Comparison of ENCODE assay signal across 1 cellular context in genomic region chr6:33391278-33392167, GRCh38.
A peak's percentile ranks its signal among the peaks of the same experiment; 100 is the strongest.
TF ChIP-seq lines count a peak whose summit lies in the region.

A gene with protein sequence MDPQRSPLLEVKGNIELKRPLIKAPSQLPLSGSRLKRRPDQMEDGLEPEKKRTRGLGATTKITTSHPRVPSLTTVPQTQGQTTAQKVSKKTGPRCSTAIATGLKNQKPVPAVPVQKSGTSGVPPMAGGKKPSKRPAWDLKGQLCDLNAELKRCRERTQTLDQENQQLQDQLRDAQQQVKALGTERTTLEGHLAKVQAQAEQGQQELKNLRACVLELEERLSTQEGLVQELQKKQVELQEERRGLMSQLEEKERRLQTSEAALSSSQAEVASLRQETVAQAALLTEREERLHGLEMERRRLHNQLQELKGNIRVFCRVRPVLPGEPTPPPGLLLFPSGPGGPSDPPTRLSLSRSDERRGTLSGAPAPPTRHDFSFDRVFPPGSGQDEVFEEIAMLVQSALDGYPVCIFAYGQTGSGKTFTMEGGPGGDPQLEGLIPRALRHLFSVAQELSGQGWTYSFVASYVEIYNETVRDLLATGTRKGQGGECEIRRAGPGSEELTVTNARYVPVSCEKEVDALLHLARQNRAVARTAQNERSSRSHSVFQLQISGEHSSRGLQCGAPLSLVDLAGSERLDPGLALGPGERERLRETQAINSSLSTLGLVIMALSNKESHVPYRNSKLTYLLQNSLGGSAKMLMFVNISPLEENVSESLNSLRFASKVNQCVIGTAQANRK (plus strand): TSS chr6:33391823. CDS start chr6:33391986, 163 bp downstream.

TF ChIP-seq in K562, 482 proteins besides CTCF, POLR2A, EP300 and RAD21 (continued from another document and continues in another):
- 0 out of 2 replicates have a peak, but pooled peaks have one; percentile 30 for TF ChIP-seq ZBTB7A (IDR thresholded peaks at IDR 0.05; ENCODE audit: borderline replicate concordance, control insufficient read depth, low read depth, low read length)
- no peak; the same call in 1 of the 2 replicates for TF ChIP-seq ZNF239 (CRISPR knock-in tag; IDR thresholded peaks at IDR 0.05)
- TF ChIP-seq NRF1 (conservative IDR thresholded peaks at IDR 0.05 in 1 of 2, IDR thresholded peaks at IDR 0.05 in 1 of 2): peak; percentile 96
- peak; percentile 79 for TF ChIP-seq SPI1 (IDR thresholded peaks at IDR 0.05; ENCODE audit: borderline replicate concordance, low read depth, low read length)
- no peak for TF ChIP-seq NELFE (IDR thresholded peaks at IDR 0.05; ENCODE audit: insufficient read depth, insufficient read length)
- TF ChIP-seq KLF1 (tag; IDR thresholded peaks at IDR 0.05): peak; percentile 83; the same call in 1 of the 2 replicates
- no peak; the same call in 1 of the 2 replicates for TF ChIP-seq STAT5A (IDR thresholded peaks at IDR 0.05; ENCODE audit: borderline replicate concordance, low read length)
- no peak for TF ChIP-seq NFE2 (IDR thresholded peaks at IDR 0.05; ENCODE audit: low read depth)
- peak; percentile 82 for TF ChIP-seq FOS (IDR thresholded peaks at IDR 0.05; ENCODE audit: extremely low read depth, insufficient read length)
- TF ChIP-seq TBP (optimal IDR thresholded peaks at IDR 0.05; ENCODE audit: low read depth, low read length): peak; percentile 61
- no peak for TF ChIP-seq NCOA4 (IDR thresholded peaks at IDR 0.05; ENCODE audit: partially characterized antibody)
- no peak; the same call in 1 of the 2 replicates for TF ChIP-seq GTF2E2 (tag; IDR thresholded peaks at IDR 0.05)
- no peak; the same call in 1 of the 2 replicates for TF ChIP-seq ATF6 (CRISPR knock-in tag; IDR thresholded peaks at IDR 0.05)
- peak; percentile 86 for TF ChIP-seq SUPT5H (IDR thresholded peaks at IDR 0.05)
- TF ChIP-seq NR3C1 (CRISPR knock-in tag; IDR thresholded peaks at IDR 0.05): no peak
- peak; percentile 88 to 94; a peak in 3 of 4 replicates for TF ChIP-seq SIN3A (IDR thresholded peaks at IDR 0.05; ENCODE audit: borderline replicate concordance in 2 of 2, control insufficient read depth in 1 of 2, low read depth in 2 of 2, low read length in 2 of 2)
- no peak for TF ChIP-seq ZFPM2 (CRISPR knock-in tag; IDR thresholded peaks at IDR 0.05)
- TF ChIP-seq ZFP36 (IDR thresholded peaks at IDR 0.05; ENCODE audit: low read depth, low read length, partially characterized antibody): no peak
- TF ChIP-seq NBN (IDR thresholded peaks at IDR 0.05; ENCODE audit: low read depth): peak; percentile 90
- no peak for TF ChIP-seq ZC3H4 (CRISPR knock-in tag; IDR thresholded peaks at IDR 0.05; ENCODE audit: borderline replicate concordance)
- TF ChIP-seq PRDM10 (IDR thresholded peaks at IDR 0.05; ENCODE audit: partially characterized antibody): no peak
- peak; percentile 98 for TF ChIP-seq ARID4B (CRISPR knock-in tag; IDR thresholded peaks at IDR 0.05)
- TF ChIP-seq POLR2G (IDR thresholded peaks at IDR 0.05; ENCODE audit: low read depth, low read length): peak; percentile 98
- no peak for TF ChIP-seq ZNF507 (tag; conservative IDR thresholded peaks at IDR 0.05)
- TF ChIP-seq ZFP91 (CRISPR knock-in tag; IDR thresholded peaks at IDR 0.05): no peak
- TF ChIP-seq NFE2L1 (tag; IDR thresholded peaks at IDR 0.05; ENCODE audit: borderline replicate concordance, low read depth): no peak
- TF ChIP-seq PKNOX1 (IDR thresholded peaks at IDR 0.05): peak; percentile 90
- TF ChIP-seq FIP1L1 (IDR thresholded peaks at IDR 0.05; ENCODE audit: low read depth, low read length, poor library complexity, severe bottlenecking): no peak
- peak; percentile 92 to 96 for TF ChIP-seq MAZ (CRISPR knock-in tag; conservative IDR thresholded peaks at IDR 0.05 in 1 of 2, IDR thresholded peaks at IDR 0.05 in 1 of 2)
- no peak for TF ChIP-seq ARID3A (IDR thresholded peaks at IDR 0.05; ENCODE audit: borderline replicate concordance, low read depth, low read length)
- no peak for TF ChIP-seq ZNF212 (CRISPR knock-in tag; IDR thresholded peaks at IDR 0.05)
- no peak for TF ChIP-seq ZNF3 (CRISPR knock-in tag; IDR thresholded peaks at IDR 0.05)
- TF ChIP-seq SP1 (CRISPR knock-in tag; IDR thresholded peaks at IDR 0.05): peak; percentile 98
- peak; percentile 18; the same call in 1 of the 2 replicates for TF ChIP-seq BCOR (IDR thresholded peaks at IDR 0.05)
- TF ChIP-seq MIER1 (IDR thresholded peaks at IDR 0.05; ENCODE audit: low read depth): no peak
- peak; percentile 99 for TF ChIP-seq RBFOX2 (IDR thresholded peaks at IDR 0.05; ENCODE audit: low read depth, low read length)
- peak; percentile 27; the same call in 1 of the 2 replicates for TF ChIP-seq PML (IDR thresholded peaks at IDR 0.05; ENCODE audit: low read length)
- peak; percentile 99 for TF ChIP-seq EP400 (IDR thresholded peaks at IDR 0.05)
- TF ChIP-seq CAMTA2 (CRISPR knock-in tag; conservative IDR thresholded peaks at IDR 0.05): no peak
- TF ChIP-seq ARNT (IDR thresholded peaks at IDR 0.05): no peak; a peak in 1 of 4 replicates
- TF ChIP-seq MAFK (IDR thresholded peaks at IDR 0.05; ENCODE audit: low read length): peak; percentile 3; the same call in 1 of the 2 replicates
- TF ChIP-seq PTTG1 (tag; IDR thresholded peaks at IDR 0.05; ENCODE audit: low read depth): no peak
- TF ChIP-seq TEAD4 (IDR thresholded peaks at IDR 0.05; ENCODE audit: low read length): peak; percentile 61
- TF ChIP-seq TEAD4 (CRISPR knock-in tag; IDR thresholded peaks at IDR 0.05; ENCODE audit: borderline replicate concordance): no peak
- TF ChIP-seq, protein P1, sequence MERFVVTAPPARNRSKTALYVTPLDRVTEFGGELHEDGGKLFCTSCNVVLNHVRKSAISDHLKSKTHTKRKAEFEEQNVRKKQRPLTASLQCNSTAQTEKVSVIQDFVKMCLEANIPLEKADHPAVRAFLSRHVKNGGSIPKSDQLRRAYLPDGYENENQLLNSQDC (CRISPR knock-in tag; IDR thresholded peaks at IDR 0.05): no peak
- no peak for TF ChIP-seq ADNP (tag; IDR thresholded peaks at IDR 0.05)
- no peak for TF ChIP-seq ZNF146 (CRISPR knock-in tag; IDR thresholded peaks at IDR 0.05; ENCODE audit: unreplicated experiment)
- TF ChIP-seq RBM15 (IDR thresholded peaks at IDR 0.05; ENCODE audit: insufficient read depth, low read length): no peak
